In genomic region chr11:96817488-96817887, GRCh38 we compare ENCODE assay signal across 1 cellular context.
A peak's percentile ranks its signal among the peaks of the same experiment; 100 is the strongest.
TF ChIP-seq lines count a peak whose summit lies in the region.

No MANE protein-coding gene starts in this region.

TF ChIP-seq in K562, 482 proteins besides CTCF, POLR2A, EP300 and RAD21 (continued from another document and continues in another):
- TF ChIP-seq RERE (CRISPR knock-in tag; IDR thresholded peaks at IDR 0.05; ENCODE audit: borderline replicate concordance): no peak
- TF ChIP-seq E2F1 (CRISPR knock-in tag; IDR thresholded peaks at IDR 0.05): no peak
- TF ChIP-seq CBX3 (IDR thresholded peaks at IDR 0.05; ENCODE audit: borderline replicate concordance in 1 of 2, low read length in 2 of 2): no peak
- no peak for TF ChIP-seq SMARCA5 (IDR thresholded peaks at IDR 0.05)
- no peak for TF ChIP-seq LCOR (CRISPR knock-in tag; IDR thresholded peaks at IDR 0.05)
- peak; percentile 95 for TF ChIP-seq TCF3 (CRISPR knock-in tag; IDR thresholded peaks at IDR 0.05)
- TF ChIP-seq ZNF699 (CRISPR knock-in tag; IDR thresholded peaks at IDR 0.05; ENCODE audit: insufficient replicate concordance): no peak
- TF ChIP-seq SRSF7 (optimal IDR thresholded peaks at IDR 0.05; ENCODE audit: low read depth, low read length): no peak
- TF ChIP-seq RBFOX2 (IDR thresholded peaks at IDR 0.05; ENCODE audit: low read depth, low read length): no peak
- TF ChIP-seq GABPB1 (CRISPR knock-in tag; IDR thresholded peaks at IDR 0.05): no peak
- peak; percentile 75 for TF ChIP-seq CEBPB (tag; IDR thresholded peaks at IDR 0.05)
- TF ChIP-seq ZNF77 (CRISPR knock-in tag; IDR thresholded peaks at IDR 0.05): no peak
- no peak for TF ChIP-seq ZNF407 (IDR thresholded peaks at IDR 0.05; ENCODE audit: low read depth)
- TF ChIP-seq HLTF (IDR thresholded peaks at IDR 0.05): no peak
- no peak for TF ChIP-seq CAMTA2 (CRISPR knock-in tag; conservative IDR thresholded peaks at IDR 0.05)
- peak; percentile 79 for TF ChIP-seq ZNF766 (CRISPR knock-in tag; conservative IDR thresholded peaks at IDR 0.05)
- TF ChIP-seq NCOA4 (IDR thresholded peaks at IDR 0.05; ENCODE audit: partially characterized antibody): no peak
- no peak for TF ChIP-seq CEBPG (CRISPR knock-in tag; IDR thresholded peaks at IDR 0.05)
- peak; percentile 23 to 77; a peak in 3 of 4 replicates for TF ChIP-seq CEBPG (tag; conservative IDR thresholded peaks at IDR 0.05 in 1 of 2, IDR thresholded peaks at IDR 0.05 in 1 of 2)
- no peak for TF ChIP-seq ZNF3 (CRISPR knock-in tag; IDR thresholded peaks at IDR 0.05)
- TF ChIP-seq SAFB2 (IDR thresholded peaks at IDR 0.05; ENCODE audit: borderline replicate concordance, low read depth, low read length, severe bottlenecking): no peak
- no peak for TF ChIP-seq PURB (CRISPR knock-in tag; IDR thresholded peaks at IDR 0.05; ENCODE audit: low read depth)
- TF ChIP-seq SMC3 (conservative IDR thresholded peaks at IDR 0.05; ENCODE audit: insufficient read depth, low read depth, low read length): no peak
- TF ChIP-seq GABPB2 (CRISPR knock-in tag; conservative IDR thresholded peaks at IDR 0.05): no peak
- 0 out of 2 replicates have a peak, but pooled peaks have one; percentile 38 for TF ChIP-seq NBN (IDR thresholded peaks at IDR 0.05; ENCODE audit: low read depth)
- no peak for TF ChIP-seq NELFE (IDR thresholded peaks at IDR 0.05; ENCODE audit: insufficient read depth, insufficient read length)
- TF ChIP-seq GTF2A2 (tag; IDR thresholded peaks at IDR 0.05): no peak
- peak; percentile 97 for TF ChIP-seq SMARCE1 (IDR thresholded peaks at IDR 0.05)
- no peak for TF ChIP-seq MBD1 (CRISPR knock-in tag; IDR thresholded peaks at IDR 0.05)
- no peak for TF ChIP-seq NFATC3 (IDR thresholded peaks at IDR 0.05)
- TF ChIP-seq ZNF449 (CRISPR knock-in tag; IDR thresholded peaks at IDR 0.05): no peak
- TF ChIP-seq NFE2L1 (tag; IDR thresholded peaks at IDR 0.05; ENCODE audit: borderline replicate concordance, low read depth): no peak
